In the genomic region with DNA sequence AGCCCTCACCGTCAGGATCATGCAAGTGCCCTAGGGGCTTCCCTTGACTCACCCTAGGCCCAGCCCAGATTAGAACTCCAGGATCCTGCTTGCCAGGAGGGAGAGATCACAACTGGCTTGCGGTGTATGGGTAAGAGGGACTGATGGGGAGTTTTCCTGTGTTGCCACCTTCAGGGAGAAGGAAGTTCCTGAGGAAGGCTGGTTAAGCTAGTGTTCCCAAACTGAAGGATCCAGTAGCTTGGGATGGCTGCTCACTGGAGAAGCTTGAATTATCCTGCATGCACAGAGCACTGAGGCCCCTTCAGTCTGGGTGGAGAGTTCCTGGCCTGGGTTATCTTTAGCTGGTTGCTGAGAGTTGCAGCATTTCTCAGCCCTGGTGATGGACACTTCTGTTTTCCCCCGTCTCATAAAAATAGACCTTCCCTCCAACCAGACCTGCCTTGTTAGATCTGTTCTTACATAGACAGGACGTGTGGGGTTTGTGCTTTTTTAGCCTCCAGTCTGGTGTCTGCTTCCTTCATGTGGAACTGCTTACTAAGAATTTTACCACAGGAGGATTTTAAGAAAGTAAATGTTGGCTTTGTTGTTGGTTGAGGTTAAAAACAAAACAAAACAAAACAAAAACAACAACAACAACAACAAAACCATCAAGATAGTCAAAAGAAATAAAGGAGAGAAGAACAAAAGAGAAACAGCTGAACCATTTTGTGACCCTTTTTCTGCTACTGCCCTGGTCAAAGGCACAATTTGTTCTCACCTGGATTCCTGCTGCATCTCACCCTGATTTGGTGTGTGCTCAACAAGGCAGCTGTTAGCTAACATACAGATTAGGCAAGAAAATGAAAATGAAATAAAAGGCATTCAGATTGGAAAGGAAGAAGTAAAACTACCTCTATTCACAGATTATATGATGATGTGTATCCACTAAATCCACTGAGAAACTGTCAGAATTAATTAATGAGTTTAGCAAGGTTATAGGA, we compare ENCODE assay signal across 11 cellular contexts. TPM values are rescaled to one million over a fixed set of nuclear protein-coding genes. Genes with fewer than 3 reads are reported as not detected.
DNase-seq lines count a peak whose midpoint lies in the region; ATAC-seq and TF ChIP-seq lines count a peak whose summit lies in the region.
"Had no signal": no experiment of that assay in that cellular context is flagged by ENCODE, and none has a peak within 500 bp of the region (broad histone marks: within the 10 kb centered on the region; RNA-seq: fewer than 3 reads in every experiment).

No MANE protein-coding gene starts in this region.

- peaks cover 28% of the 10 kb centered on the region for H3K4me1 Mint-ChIP-seq in activated naive CD4-positive, alpha-beta T cell treated with anti-CD3 and anti-CD28 coated beads, Interleukin-2, amount 10 ng/mL, durations not matched to agents 7 days and 5 days
- H3K4me1 Mint-ChIP-seq in activated T-helper 1 cell treated with anti-CD3 and anti-CD28 coated beads, Interleukin-12 subunit alpha, Interleukin-12 subunit beta, Interleukin-2, Interleukin-4 antibody, amounts not matched to agents 30 ng/mL and 10 ng/mL and 1 ng/mL, durations not matched to agents 14 hours and 24 hours and 36 hours (ENCODE audit: low read depth), result peaks cover 59% of the 10 kb centered on the region
- H3K4me1 Mint-ChIP-seq in nephron progenitor cell, result peaks cover 23% of the 10 kb centered on the region

- DNase-seq in activated naive CD4-positive, alpha-beta T cell treated with anti-CD3 and anti-CD28 coated beads, Interleukin-2, amount 10 ng/mL, durations not matched to agents 7 days and 5 days, result no peak
- DNase-seq in activated naive CD4-positive, alpha-beta T cell treated with anti-CD3 and anti-CD28 coated beads, Interleukin-2, amount 50 U/mL, for 72 hours (ENCODE audit: low spot score in 2 of 2), result no peak
- DNase-seq in Kasumi-1 (lab: John Stamatoyannopoulos, UW) (peak; percentile 70 to 77), sciatic nerve (ENCODE audit: low spot score) (no peak), nephron progenitor cell (no peak)
- DNase-seq in activated T-helper 1 cell treated with anti-CD3 and anti-CD28 coated beads, Interleukin-12 subunit alpha, Interleukin-12 subunit beta, Interleukin-2, Interleukin-4 antibody, amounts not matched to agents 30 ng/mL and 10 ng/mL and 1 ng/mL, durations not matched to agents 14 hours and 24 hours and 36 hours (ENCODE audit: low spot score), result peak; percentile 16
- DNase-seq: DMS79; stimulated activated CD4-positive, alpha-beta T cell treated with anti-CD3 and anti-CD28 coated beads, Interleukin-12 subunit alpha, Interleukin-12 subunit beta, amount 100 ng/mL, for 4 hours had no signal

- H3K36me3 Mint-ChIP-seq in activated naive CD4-positive, alpha-beta T cell treated with anti-CD3 and anti-CD28 coated beads, Interleukin-2, amount 10 ng/mL, durations not matched to agents 7 days and 5 days, result peaks cover 3% of the 10 kb centered on the region
- no peaks in the 10 kb centered on the region for H3K36me3 Mint-ChIP-seq in activated naive CD4-positive, alpha-beta T cell treated with anti-CD3 and anti-CD28 coated beads, Interleukin-2, amount 50 U/mL, for 72 hours
- peaks cover 6% of the 10 kb centered on the region for H3K36me3 Mint-ChIP-seq in activated T-helper 1 cell treated with anti-CD3 and anti-CD28 coated beads, Interleukin-12 subunit alpha, Interleukin-12 subunit beta, Interleukin-2, Interleukin-4 antibody, amounts not matched to agents 30 ng/mL and 10 ng/mL and 1 ng/mL, durations not matched to agents 14 hours and 24 hours and 36 hours (ENCODE audit: low read depth)
- peaks cover 4% of the 10 kb centered on the region for H3K36me3 Mint-ChIP-seq in nephron progenitor cell (ENCODE audit: low read depth)

- H3K27ac Mint-ChIP-seq in activated naive CD4-positive, alpha-beta T cell treated with anti-CD3 and anti-CD28 coated beads, Interleukin-2, amount 10 ng/mL, durations not matched to agents 7 days and 5 days, result peak overlapping the region; percentile 43
- no peak overlapping the region for H3K27ac Mint-ChIP-seq in activated naive CD4-positive, alpha-beta T cell treated with anti-CD3 and anti-CD28 coated beads, Interleukin-2, amount 50 U/mL, for 72 hours
- peak overlapping the region; percentile 25 for H3K27ac Mint-ChIP-seq in activated T-helper 1 cell treated with anti-CD3 and anti-CD28 coated beads, Interleukin-12 subunit alpha, Interleukin-12 subunit beta, Interleukin-2, Interleukin-4 antibody, amounts not matched to agents 30 ng/mL and 10 ng/mL and 1 ng/mL, durations not matched to agents 14 hours and 24 hours and 36 hours
- no peak overlapping the region for H3K27ac Mint-ChIP-seq in nephron progenitor cell

- H3K4me3 Mint-ChIP-seq in activated naive CD4-positive, alpha-beta T cell treated with anti-CD3 and anti-CD28 coated beads, Interleukin-2, amount 10 ng/mL, durations not matched to agents 7 days and 5 days, result no peak overlapping the region
- peak overlapping the region; percentile 43 for H3K4me3 Mint-ChIP-seq in activated T-helper 1 cell treated with anti-CD3 and anti-CD28 coated beads, Interleukin-12 subunit alpha, Interleukin-12 subunit beta, Interleukin-2, Interleukin-4 antibody, amounts not matched to agents 30 ng/mL and 10 ng/mL and 1 ng/mL, durations not matched to agents 14 hours and 24 hours and 36 hours
- H3K4me3 Mint-ChIP-seq in nephron progenitor cell, result no peak overlapping the region

- no peak for TF ChIP-seq CTCF in nephron progenitor cell (IDR thresholded peaks at IDR 0.05)

- ATAC-seq in activated naive CD4-positive, alpha-beta T cell treated with anti-CD3 and anti-CD28 coated beads, Interleukin-2, amount 50 U/mL, for 72 hours, result no peak
- ATAC-seq in sciatic nerve, result peak; percentile 34
- ATAC-seq in HG02642 (IDR thresholded peaks at IDR 0.05; ENCODE audit: poor library complexity, unreplicated experiment), result no peak
- ATAC-seq in HG02973 (IDR thresholded peaks at IDR 0.05; ENCODE audit: unreplicated experiment), result no peak

- CTCF ChIA-PET in activated naive CD4-positive, alpha-beta T cell treated with anti-CD3 and anti-CD28 coated beads, Interleukin-2, amount 10 ng/mL, durations not matched to agents 7 days and 5 days (lab: Charles Lee), result interaction anchor here (0.6 to 1.0 kb wide), 3 partner anchors 10 to 68 kb away, joined by 3 read pairs; no protein-coding TSS in a partner anchor

- peaks cover 60% of the 10 kb centered on the region for H3K27me3 Mint-ChIP-seq in activated naive CD4-positive, alpha-beta T cell treated with anti-CD3 and anti-CD28 coated beads, Interleukin-2, amount 10 ng/mL, durations not matched to agents 7 days and 5 days
- H3K27me3 Mint-ChIP-seq in activated T-helper 1 cell treated with anti-CD3 and anti-CD28 coated beads, Interleukin-12 subunit alpha, Interleukin-12 subunit beta, Interleukin-2, Interleukin-4 antibody, amounts not matched to agents 30 ng/mL and 10 ng/mL and 1 ng/mL, durations not matched to agents 14 hours and 24 hours and 36 hours (ENCODE audit: insufficient read depth), result peaks cover 54% of the 10 kb centered on the region
- peaks cover 10% of the 10 kb centered on the region for H3K27me3 Mint-ChIP-seq in nephron progenitor cell (ENCODE audit: low read depth, poor library complexity)

- H3K9me3 Mint-ChIP-seq in activated naive CD4-positive, alpha-beta T cell treated with anti-CD3 and anti-CD28 coated beads, Interleukin-2, amount 10 ng/mL, durations not matched to agents 7 days and 5 days, result no peaks in the 10 kb centered on the region
- no peaks in the 10 kb centered on the region for H3K9me3 Mint-ChIP-seq in activated naive CD4-positive, alpha-beta T cell treated with anti-CD3 and anti-CD28 coated beads, Interleukin-2, amount 50 U/mL, for 72 hours
- H3K9me3 Mint-ChIP-seq in activated T-helper 1 cell treated with anti-CD3 and anti-CD28 coated beads, Interleukin-12 subunit alpha, Interleukin-12 subunit beta, Interleukin-2, Interleukin-4 antibody, amounts not matched to agents 30 ng/mL and 10 ng/mL and 1 ng/mL, durations not matched to agents 14 hours and 24 hours and 36 hours, result no peaks in the 10 kb centered on the region
- peaks cover 4% of the 10 kb centered on the region for H3K9me3 Mint-ChIP-seq in nephron progenitor cell

- intact Hi-C loops in activated T-helper 1 cell treated with anti-CD3 and anti-CD28 coated beads, Interleukin-12 subunit alpha, Interleukin-12 subunit beta, Interleukin-2, Interleukin-4 antibody, amounts not matched to agents 30 ng/mL and 10 ng/mL and 1 ng/mL, durations not matched to agents 14 hours and 24 hours and 36 hours (cut with micrococcal nuclease), result loop anchor here (2.0 to 5.0 kb wide), 2 partner anchors 40 to 141 kb away; no protein-coding TSS in a partner anchor
- intact Hi-C loops in sciatic nerve (cut with DNase I), result no loop called here

RNA-seq across cellular contexts. Expression of a gene that starts 28.4 kb away (rescaled TPM):
- 1 to 10 TPM in 1 of 2 donors, under 1 TPM in 1; 0.14 to 4.1 TPM for total RNA-seq in activated naive CD4-positive, alpha-beta T cell treated with anti-CD3 and anti-CD28 coated beads, Interleukin-2, amount 50 U/mL, for 72 hours
- total RNA-seq in activated T-helper 1 cell treated with anti-CD3 and anti-CD28 coated beads, Interleukin-12 subunit alpha, Interleukin-12 subunit beta, Interleukin-2, Interleukin-4 antibody, amounts not matched to agents 30 ng/mL and 10 ng/mL and 1 ng/mL, durations not matched to agents 14 hours and 24 hours and 36 hours, result 2.4 and 3.0 TPM in 2 replicates
- 0.04 TPM for total RNA-seq in sciatic nerve
- total RNA-seq: glomerular endothelial cell had no signal

RNA-seq across cellular contexts. Expression of a gene that starts 59.0 kb away (rescaled TPM):
- under 1 TPM; 0.23 to 0.25 TPM for total RNA-seq in activated naive CD4-positive, alpha-beta T cell treated with anti-CD3 and anti-CD28 coated beads, Interleukin-2, amount 50 U/mL, for 72 hours
- 0.44 and 0.64 TPM in 2 replicates for total RNA-seq in activated T-helper 1 cell treated with anti-CD3 and anti-CD28 coated beads, Interleukin-12 subunit alpha, Interleukin-12 subunit beta, Interleukin-2, Interleukin-4 antibody, amounts not matched to agents 30 ng/mL and 10 ng/mL and 1 ng/mL, durations not matched to agents 14 hours and 24 hours and 36 hours
- 18.5 TPM for total RNA-seq in sciatic nerve
- total RNA-seq: glomerular endothelial cell had no signal

Comparison
In these comparisons a context has a peak if more than half of its experiments do, and no peak if none do; other contexts are left out.
1. H3K27ac Mint-ChIP-seq: peak in activated naive CD4-positive, alpha-beta T cell treated with anti-CD3 and anti-CD28 coated beads, Interleukin-2, amount 10 ng/mL, durations not matched to agents 7 days and 5 days (single experiment) and activated T-helper 1 cell treated with anti-CD3 and anti-CD28 coated beads, Interleukin-12 subunit alpha, Interleukin-12 subunit beta, Interleukin-2, Interleukin-4 antibody, amounts not matched to agents 30 ng/mL and 10 ng/mL and 1 ng/mL, durations not matched to agents 14 hours and 24 hours and 36 hours (single experiment); none in activated naive CD4-positive, alpha-beta T cell treated with anti-CD3 and anti-CD28 coated beads, Interleukin-2, amount 50 U/mL, for 72 hours (0 of 2) and nephron progenitor cell (single experiment).
2. DNase-seq: peak in Kasumi-1 (2 of 2) and activated T-helper 1 cell treated with anti-CD3 and anti-CD28 coated beads, Interleukin-12 subunit alpha, Interleukin-12 subunit beta, Interleukin-2, Interleukin-4 antibody, amounts not matched to agents 30 ng/mL and 10 ng/mL and 1 ng/mL, durations not matched to agents 14 hours and 24 hours and 36 hours (single experiment); none in activated naive CD4-positive, alpha-beta T cell treated with anti-CD3 and anti-CD28 coated beads, Interleukin-2, amount 10 ng/mL, durations not matched to agents 7 days and 5 days (single experiment), activated naive CD4-positive, alpha-beta T cell treated with anti-CD3 and anti-CD28 coated beads, Interleukin-2, amount 50 U/mL, for 72 hours (0 of 2), sciatic nerve (single experiment) and nephron progenitor cell (single experiment).
3. RNA of a gene that starts 59.0 kb away (total RNA-seq): 18.5 TPM in sciatic nerve (single experiment); 0.44 to 0.64 TPM in activated T-helper 1 cell treated with anti-CD3 and anti-CD28 coated beads, Interleukin-12 subunit alpha, Interleukin-12 subunit beta, Interleukin-2, Interleukin-4 antibody, amounts not matched to agents 30 ng/mL and 10 ng/mL and 1 ng/mL, durations not matched to agents 14 hours and 24 hours and 36 hours and 0.23 to 0.25 TPM in activated naive CD4-positive, alpha-beta T cell treated with anti-CD3 and anti-CD28 coated beads, Interleukin-2, amount 50 U/mL, for 72 hours; every median in the first group is over 10 times any median in the second.